ENCODE assay signal across 18 cellular contexts in the genomic region with DNA sequence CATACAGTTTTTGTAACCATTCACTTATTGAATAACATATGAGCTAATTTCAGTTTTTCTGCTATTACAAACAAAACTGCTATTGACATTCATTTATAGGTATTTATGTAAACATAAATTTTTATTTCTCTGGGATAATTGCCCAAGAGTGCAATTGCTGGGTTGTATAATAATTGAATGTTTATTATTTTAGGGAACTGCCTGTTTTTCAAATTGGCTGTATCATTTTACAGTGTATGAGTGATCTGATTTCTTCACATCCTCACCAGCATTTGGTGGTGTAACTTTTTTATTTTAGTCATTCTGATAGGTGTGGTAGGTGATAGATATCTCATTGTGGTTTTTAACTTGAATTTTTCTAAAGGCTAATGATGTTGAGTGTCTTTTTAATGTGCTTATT. TPM values are rescaled to one million over a fixed set of nuclear protein-coding genes. Genes with fewer than 3 reads are reported as not detected.
DNase-seq lines count a peak whose midpoint lies in the region; ATAC-seq, FAIRE-seq and TF ChIP-seq lines count a peak whose summit lies in the region.
"Had no signal": no experiment of that assay in that cellular context is flagged by ENCODE, and none has a peak within 500 bp of the region (broad histone marks: within the 10 kb centered on the region; RNA-seq: fewer than 3 reads in every experiment).

No MANE protein-coding gene starts in this region.

- no peaks in the 10 kb centered on the region for H3K9me2 ChIP-seq in PC-3 (replicated peaks; ENCODE audit: low read length)

- H3K27me3 ChIP-seq in PC-3 (ENCODE audit: low read length): no peaks in the 10 kb centered on the region
- H3K27me3 ChIP-seq: BE2C had no signal

- intact Hi-C loops in PC-3 (cut with micrococcal nuclease) (no loop called here), left cardiac atrium (cut with DNase I) (no loop called here)

- TF ChIP-seq CTCF in PC-3 (conservative IDR thresholded peaks at IDR 0.05; ENCODE audit: low read depth, low read length) (no peak), fibroblast of villous mesenchyme (IDR thresholded peaks at IDR 0.05; ENCODE audit: insufficient read depth, low read depth, low read length) (no peak)

- 0 out of 2 replicates have a peak, but pooled peaks have one; percentile 13 for ATAC-seq in PC-3
- no peak for ATAC-seq in HG03342 (IDR thresholded peaks at IDR 0.05; ENCODE audit: unreplicated experiment)
- no peak for ATAC-seq in left cardiac atrium
- no peak for ATAC-seq in HG02798 (IDR thresholded peaks at IDR 0.05; ENCODE audit: poor library complexity, unreplicated experiment)
- ATAC-seq: A549 had no signal

- no peak overlapping the region for H3K9ac ChIP-seq in PC-3 (ENCODE audit: low read length)

- H3F3A ChIP-seq in PC-3 (ENCODE audit: low read length, unreplicated experiment): no peaks in the 10 kb centered on the region

- no peaks in the 10 kb centered on the region for H3K79me2 ChIP-seq in PC-3 (ENCODE audit: low read length)

- POLR2A ChIA-PET in PC-3 (lab: Charles Lee; ENCODE audit: unreplicated experiment): interaction anchor here (0.6 kb wide), 1 partner anchor 381 kb away, joined by 6 read pairs; no protein-coding TSS in a partner anchor

- peak; percentile 27 for FAIRE-seq in A204.1 (lab: Jason Lieb, UNC)
- FAIRE-seq in G401.6 (lab: Jason Lieb, UNC): peak; percentile 74
- FAIRE-seq: A549, GM19239, H1 had no signal

- H3K4me2 ChIP-seq in PC-3 (ENCODE audit: low read length): no peak overlapping the region
- H3K4me2 ChIP-seq: A549 had no signal

- H4K20me1 ChIP-seq in PC-3 (ENCODE audit: low read length): no peaks in the 10 kb centered on the region

- no peak overlapping the region for H3K27ac ChIP-seq in PC-3 (ENCODE audit: low read length)
- H3K27ac ChIP-seq: A549, C4-2B had no signal

- peaks cover 17% of the 10 kb centered on the region for H3K36me3 ChIP-seq in PC-3 (ENCODE audit: low read depth, low read length)

- H2AFZ ChIP-seq in PC-3 (ENCODE audit: low read length): no peak overlapping the region

- H3K9me3 ChIP-seq in PC-3 (ENCODE audit: low read length): no peaks in the 10 kb centered on the region
- H3K9me3 ChIP-seq: A549, BE2C, HAP-1 had no signal

- CTCF ChIA-PET in PC-3 (lab: Charles Lee): no interaction called here

- H3K4me1 ChIP-seq in PC-3 (ENCODE audit: insufficient read depth, low read length): no peaks in the 10 kb centered on the region
- H3K4me1 ChIP-seq: A549, BE2C had no signal

- H3K4me3 ChIP-seq in PC-3 (ENCODE audit: low read length) (no peak overlapping the region), fibroblast of villous mesenchyme (ENCODE audit: low read depth, low read length) (no peak overlapping the region)
- H3K4me3 ChIP-seq: A549, HAP-1 had no signal

- DNase-seq in PC-3: no peak
- DNase-seq in fibroblast of villous mesenchyme (ENCODE audit: low read depth): peak; percentile 38
- no peak for DNase-seq in left cardiac atrium
- DNase-seq: BE2C; CD4-positive, alpha-beta memory T cell; DMS79; EL; GDM1; IMR-90 had no signal

- no TSS peak for BruUV-seq in PC-3 (replicated peaks; lab: Mats Ljungman, UMichigan)

RNA-seq across cellular contexts. Expression of a gene that starts 26.4 kb away (rescaled TPM):
- total RNA-seq in PC-3 (2014; rRNA removed): 25.5 and 26.2 TPM in 2 replicates
- total RNA-seq in fibroblast of villous mesenchyme: 11.9 and 20.7 TPM in 2 replicates
- 1 to 10 TPM in 1 of 2 donors, under 1 TPM in 1; 0.39 to 1.6 TPM for total RNA-seq in left cardiac atrium

RNA-seq across cellular contexts. Expression of a gene that starts 45.5 kb away (rescaled TPM):
- total RNA-seq in PC-3 (2014; rRNA removed): 23.4 and 28.7 TPM in 2 replicates
- total RNA-seq in fibroblast of villous mesenchyme: 41.6 and 56.6 TPM in 2 replicates
- 10 to 100 TPM; 42.4 to 46.1 TPM for total RNA-seq in left cardiac atrium
